In the genomic region with DNA sequence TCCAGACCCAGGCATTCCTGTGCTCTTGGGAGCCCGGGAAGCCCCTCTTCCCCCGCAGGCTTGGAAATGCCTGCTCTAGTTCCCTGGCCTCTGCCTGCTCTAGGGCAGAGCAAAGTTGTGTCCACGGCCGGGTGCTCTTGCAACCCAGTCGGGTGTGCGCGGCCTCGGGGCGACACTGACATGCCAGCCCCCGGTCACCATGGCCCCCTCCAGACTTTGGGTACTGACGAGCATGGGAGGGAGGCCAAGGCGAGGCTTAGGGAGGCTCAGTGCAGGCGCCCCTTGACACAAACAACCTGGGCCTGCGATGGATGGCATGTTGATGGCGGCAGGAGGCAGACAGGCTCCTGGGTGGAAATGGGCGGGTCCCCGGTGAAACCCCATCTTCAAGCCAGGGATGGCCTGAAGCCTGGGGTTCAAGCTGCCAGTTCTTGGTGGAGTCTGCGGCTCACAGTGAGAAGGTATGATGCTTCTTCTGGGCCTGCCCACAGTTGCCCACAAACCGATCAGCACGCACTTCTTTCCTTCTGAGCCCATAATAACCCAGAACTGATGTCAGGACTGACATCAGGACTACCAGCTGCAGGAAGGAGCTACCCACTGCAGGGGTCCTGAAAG, we compare ENCODE assay signal across 32 cellular contexts.
"Had no signal": no experiment of that assay in that cellular context is flagged by ENCODE, and none has a peak within 500 bp of the region (broad histone marks: within the 10 kb centered on the region; RNA-seq: fewer than 3 reads in every experiment).

No MANE protein-coding gene starts in this region.

- H3K36me3 Mint-ChIP-seq: activated naive CD8-positive, alpha-beta T cell; brain had no signal

- H3K27ac Mint-ChIP-seq: activated CD4-positive, alpha-beta memory T cell treated with anti-CD3 and anti-CD28 coated beads, Interleukin-2, amount 10 ng/mL, durations not matched to agents 7 days and 5 days; activated CD4-positive, alpha-beta T cell treated with anti-CD3 and anti-CD28 coated beads, Interleukin-2, amount 10 ng/mL, durations not matched to agents 7 days and 5 days; activated naive CD8-positive, alpha-beta T cell; activated T-cell treated with anti-CD3 and anti-CD28 coated beads, Interleukin-2, amount 50 U/mL, for 24 hours; activated T-cell treated with anti-CD3 and anti-CD28 coated beads, Interleukin-2, amount 50 U/mL, for 72 hours; brain; dendritic cell treated with granulocyte-macrophage colony-stimulating factor and Interleukin-4, amounts not matched to agents 40 ng/mL and 50 ng/mL, for 4 days; endodermal cell; WTC11 had no signal

- H3K9me3 ChIP-seq: ascending aorta, breast epithelium, esophagus squamous epithelium, gastroesophageal sphincter had no signal

- H3K36me3 ChIP-seq: ascending aorta, breast epithelium, cardiac muscle cell, esophagus squamous epithelium, gastroesophageal sphincter, heart right ventricle had no signal

- H3K4me1 Mint-ChIP-seq: activated CD4-positive, alpha-beta memory T cell treated with anti-CD3 and anti-CD28 coated beads, Interleukin-2, amount 10 ng/mL, durations not matched to agents 7 days and 5 days; activated CD4-positive, alpha-beta T cell treated with anti-CD3 and anti-CD28 coated beads, Interleukin-2, amount 10 ng/mL, durations not matched to agents 7 days and 5 days; brain; endodermal cell; WTC11 had no signal

- ATAC-seq: activated T-cell treated with anti-CD3 and anti-CD28 coated beads, Interleukin-2, amount 50 U/mL, for 72 hours; gastroesophageal sphincter; WTC11 had no signal

- H3K4me3 Mint-ChIP-seq: activated CD4-positive, alpha-beta memory T cell treated with anti-CD3 and anti-CD28 coated beads, Interleukin-2, amount 10 ng/mL, durations not matched to agents 7 days and 5 days; activated CD4-positive, alpha-beta T cell treated with anti-CD3 and anti-CD28 coated beads, Interleukin-2, amount 10 ng/mL, durations not matched to agents 7 days and 5 days; activated naive CD8-positive, alpha-beta T cell; activated T-cell treated with anti-CD3 and anti-CD28 coated beads, Interleukin-2, amount 50 U/mL, for 24 hours; activated T-cell treated with anti-CD3 and anti-CD28 coated beads, Interleukin-2, amount 50 U/mL, for 72 hours; brain; dendritic cell treated with granulocyte-macrophage colony-stimulating factor and Interleukin-4, amounts not matched to agents 40 ng/mL and 50 ng/mL, for 4 days; endodermal cell; WTC11 had no signal

- H3K27me3 ChIP-seq: ascending aorta, breast epithelium, cardiac muscle cell, dorsolateral prefrontal cortex, esophagus squamous epithelium, gastroesophageal sphincter, heart right ventricle had no signal

- H3K4me1 ChIP-seq: ascending aorta, breast epithelium, esophagus squamous epithelium, gastroesophageal sphincter, heart right ventricle had no signal

- H3K9me3 Mint-ChIP-seq: activated CD4-positive, alpha-beta T cell treated with anti-CD3 and anti-CD28 coated beads, Interleukin-2, amount 10 ng/mL, durations not matched to agents 7 days and 5 days had no signal

- DNase-seq: activated CD4-positive, alpha-beta memory T cell treated with anti-CD3 and anti-CD28 coated beads, Interleukin-2, amount 10 ng/mL, durations not matched to agents 7 days and 5 days; activated CD4-positive, alpha-beta T cell treated with anti-CD3 and anti-CD28 coated beads for 1 hour; activated CD4-positive, alpha-beta T cell treated with anti-CD3 and anti-CD28 coated beads for 4 hours; activated CD4-positive, alpha-beta T cell treated with anti-CD3 and anti-CD28 coated beads, Interleukin-2, amount 10 ng/mL, durations not matched to agents 7 days and 5 days; activated CD4-positive, alpha-beta T cell treated with anti-CD3 and anti-CD28 coated beads, Interleukin-2, amount 50 U/mL, for 4 hours; activated CD8-positive, alpha-beta memory T cell treated with anti-CD3 and anti-CD28 coated beads, Interleukin-2, amount 50 U/mL, for 48 hours; activated gamma-delta T cell; activated naive CD4-positive, alpha-beta T cell; activated naive CD4-positive, alpha-beta T cell treated with anti-CD3 and anti-CD28 coated beads, Interleukin-2, amount 50 U/mL, for 16 hours; activated T-cell treated with anti-CD3 and anti-CD28 coated beads for 4 hours; activated T-cell treated with anti-CD3 and anti-CD28 coated beads, Interleukin-2, amount 50 U/mL, for 24 hours; activated T-cell treated with anti-CD3 and anti-CD28 coated beads, Interleukin-2, amount 50 U/mL, for 72 hours; amygdala; central memory CD4-positive, alpha-beta T cell; dorsolateral prefrontal cortex; effector memory CD4-positive, alpha-beta T cell; endodermal cell; erythroblast; esophagus squamous epithelium; foreskin melanocyte; heart right ventricle; T-helper 2 cell had no signal

- H3K27me3 Mint-ChIP-seq: activated CD4-positive, alpha-beta memory T cell treated with anti-CD3 and anti-CD28 coated beads, Interleukin-2, amount 10 ng/mL, durations not matched to agents 7 days and 5 days; activated CD4-positive, alpha-beta T cell treated with anti-CD3 and anti-CD28 coated beads, Interleukin-2, amount 10 ng/mL, durations not matched to agents 7 days and 5 days; activated naive CD8-positive, alpha-beta T cell; activated T-cell treated with anti-CD3 and anti-CD28 coated beads, Interleukin-2, amount 50 U/mL, for 24 hours; brain; dendritic cell treated with granulocyte-macrophage colony-stimulating factor and Interleukin-4, amounts not matched to agents 40 ng/mL and 50 ng/mL, for 4 days had no signal

- H3K4me3 ChIP-seq: ascending aorta, breast epithelium, cardiac muscle cell, coronary artery, dorsolateral prefrontal cortex, esophagus squamous epithelium, gastroesophageal sphincter, heart right ventricle had no signal

- H3K27ac ChIP-seq: ascending aorta, breast epithelium, cardiac muscle cell, coronary artery, dorsolateral prefrontal cortex, esophagus squamous epithelium, gastroesophageal sphincter, heart right ventricle, VCaP had no signal
